In the genomic region with DNA sequence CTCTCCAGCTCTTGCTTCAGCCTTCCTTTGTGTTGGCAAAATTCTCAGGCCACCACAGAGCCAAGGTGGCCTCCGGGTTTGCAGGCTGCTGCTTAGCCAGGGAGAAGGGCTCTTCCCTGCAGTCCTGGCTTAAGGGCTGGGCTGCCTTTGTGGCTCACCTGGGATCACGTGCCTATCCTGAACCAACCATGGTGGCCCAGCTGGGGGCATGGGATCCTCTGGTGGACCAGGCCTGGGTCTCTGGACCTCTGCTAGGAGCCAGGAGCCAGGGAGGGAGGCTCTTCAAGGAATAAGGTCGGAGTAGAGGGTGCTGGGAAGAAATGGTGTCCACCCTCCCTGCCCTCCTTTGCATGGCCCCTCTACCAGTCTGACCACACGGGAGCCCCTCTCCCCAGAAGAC, we compare ENCODE assay signal across 29 cellular contexts. TPM values are rescaled to one million over a fixed set of nuclear protein-coding genes. Genes with fewer than 3 reads are reported as not detected.
"Had no signal": no experiment of that assay in that cellular context is flagged by ENCODE, and none has a peak within 500 bp of the region (broad histone marks: within the 10 kb centered on the region; RNA-seq: fewer than 3 reads in every experiment).

No MANE protein-coding gene starts in this region.

- H3K36me3 Mint-ChIP-seq: activated naive CD4-positive, alpha-beta T cell treated with anti-CD3 and anti-CD28 coated beads, Interleukin-2, amount 50 U/mL, for 24 hours had no signal

- H3K27ac ChIP-seq: ascending aorta, cardiac muscle cell, WERI-Rb-1 had no signal

- H3K4me1 ChIP-seq: ascending aorta had no signal

- H3K9me3 Mint-ChIP-seq: activated CD4-positive, alpha-beta T cell treated with anti-CD3 and anti-CD28 coated beads, Interleukin-2, amount 10 ng/mL, durations not matched to agents 24 days and 14 days; activated naive CD4-positive, alpha-beta T cell treated with anti-CD3 and anti-CD28 coated beads, Interleukin-2, amount 50 U/mL, for 24 hours; activated T-cell treated with anti-CD3 and anti-CD28 coated beads, Interleukin-2, amount 50 U/mL, for 24 hours; activated T-helper 2 cell treated with anti-CD3 and anti-CD28 coated beads, Interferon-gamma antibody, Interleukin-2, Interleukin-4, amounts not matched to agents 10 μg/mL and 5 μg/mL and 100 μg/mL, durations not matched to agents 14 hours and 24 hours and 36 hours had no signal

- H3K4me3 Mint-ChIP-seq: activated CD4-positive, alpha-beta T cell treated with anti-CD3 and anti-CD28 coated beads, Interleukin-2, amount 10 ng/mL, durations not matched to agents 24 days and 14 days; activated CD8-positive, alpha-beta T cell treated with anti-CD3 and anti-CD28 coated beads, Interleukin-2, amount 10 ng/mL, durations not matched to agents 7 days and 5 days; activated naive CD4-positive, alpha-beta T cell treated with anti-CD3 and anti-CD28 coated beads, Interleukin-2, amount 50 U/mL, for 24 hours; activated naive CD8-positive, alpha-beta T cell treated with anti-CD3 and anti-CD28 coated beads, Interleukin-2, amount 10 ng/mL, durations not matched to agents 7 days and 5 days; activated T-cell treated with anti-CD3 and anti-CD28 coated beads, Interleukin-2, amount 50 U/mL, for 24 hours had no signal

- H3K9me3 ChIP-seq: ascending aorta had no signal

- DNase-seq: activated CD4-positive, alpha-beta T cell treated with anti-CD3 and anti-CD28 coated beads, Interleukin-2, amount 10 ng/mL, durations not matched to agents 24 days and 14 days; activated CD4-positive, alpha-beta T cell treated with anti-CD3 and anti-CD28 coated beads, Interleukin-2, amount 50 U/mL, for 4 hours; activated CD8-positive, alpha-beta T cell treated with anti-CD3 and anti-CD28 coated beads, Interleukin-2, amount 10 ng/mL, durations not matched to agents 7 days and 5 days; activated gamma-delta T cell; activated naive CD4-positive, alpha-beta T cell treated with Interleukin-2 at 50 U/mL for 16 hours; activated naive CD8-positive, alpha-beta T cell treated with anti-CD3 and anti-CD28 coated beads, Interleukin-2, amount 10 ng/mL, durations not matched to agents 7 days and 5 days; activated T-cell treated with anti-CD3 and anti-CD28 coated beads, Interleukin-2, amount 50 U/mL, for 24 hours; amygdala; cerebellar nuclear complex; Kasumi-1; MG63; NCI-H1092; NCI-H1436 treated with DMSO at 0.1 percent for 48 hours; NCI-H1694 treated with DMSO at 0.1 percent for 48 hours; NCI-H2029; NCI-H345; NCI-H524 treated with DMSO at 0.1 percent for 48 hours; SIG-M5; SW 1271; T-helper 1 cell; T1000; WERI-Rb-1 had no signal

- H3K27me3 Mint-ChIP-seq: activated naive CD4-positive, alpha-beta T cell treated with anti-CD3 and anti-CD28 coated beads, Interleukin-2, amount 50 U/mL, for 24 hours had no signal

- H3K4me3 ChIP-seq: ascending aorta, cardiac muscle cell, MG63 had no signal

- H3K36me3 ChIP-seq: ascending aorta, cardiac muscle cell, MG63, WERI-Rb-1 had no signal

- ATAC-seq: activated CD8-positive, alpha-beta T cell treated with anti-CD3 and anti-CD28 coated beads, Interleukin-2, amount 10 ng/mL, durations not matched to agents 7 days and 5 days; Panc1 had no signal

- H3K27ac Mint-ChIP-seq: activated CD4-positive, alpha-beta T cell treated with anti-CD3 and anti-CD28 coated beads, Interleukin-2, amount 10 ng/mL, durations not matched to agents 24 days and 14 days; activated CD8-positive, alpha-beta T cell treated with anti-CD3 and anti-CD28 coated beads, Interleukin-2, amount 10 ng/mL, durations not matched to agents 7 days and 5 days; activated naive CD8-positive, alpha-beta T cell treated with anti-CD3 and anti-CD28 coated beads, Interleukin-2, amount 10 ng/mL, durations not matched to agents 7 days and 5 days; activated T-cell treated with anti-CD3 and anti-CD28 coated beads, Interleukin-2, amount 50 U/mL, for 24 hours; activated T-helper 2 cell treated with anti-CD3 and anti-CD28 coated beads, Interferon-gamma antibody, Interleukin-2, Interleukin-4, amounts not matched to agents 10 μg/mL and 5 μg/mL and 100 μg/mL, durations not matched to agents 14 hours and 24 hours and 36 hours had no signal

- H3K27me3 ChIP-seq: ascending aorta, cardiac muscle cell, MG63 had no signal

RNA-seq across cellular contexts. Expression of gene CACNA1I, which starts 43.9 kb away (rescaled TPM):
- total RNA-seq: ascending aorta, RPMI7951, SK-MEL-5 had no signal
